10 cellular contexts compared by ENCODE assay signal in the genomic region with DNA sequence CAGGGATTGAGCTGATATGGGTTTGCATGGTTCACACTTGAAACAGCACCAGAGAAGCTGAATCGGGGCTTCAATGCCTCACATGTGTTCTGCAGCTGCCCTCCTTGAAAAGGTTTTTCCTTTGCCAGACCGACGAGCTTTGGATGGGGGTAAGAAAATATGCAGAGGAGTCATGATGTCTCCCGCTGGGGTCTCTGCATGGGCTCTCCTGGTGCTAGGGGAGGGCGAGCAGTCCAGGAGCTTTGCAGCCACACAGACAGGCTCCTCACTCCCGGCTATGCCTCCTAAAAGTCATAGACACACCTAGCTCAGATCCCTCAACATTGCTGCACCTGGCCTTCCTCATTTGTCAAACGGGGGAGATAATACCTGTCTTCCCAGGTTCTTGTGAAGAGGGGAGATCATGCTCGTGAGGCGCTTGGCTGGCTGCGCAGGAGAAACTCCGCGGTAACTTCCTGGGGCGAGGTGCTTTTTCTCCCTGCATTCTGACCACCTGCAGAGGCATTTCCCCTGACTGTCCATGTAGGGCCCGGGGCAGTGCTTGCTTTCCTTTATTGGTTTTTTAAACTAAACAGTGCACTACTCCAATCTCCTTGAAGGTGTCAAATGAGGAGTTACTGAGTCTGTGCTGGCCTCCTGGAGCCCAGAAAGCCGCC.
A peak's percentile ranks its signal among the peaks of the same experiment; 100 is the strongest.
DNase-seq lines count a peak whose midpoint lies in the region; ATAC-seq and TF ChIP-seq lines count a peak whose summit lies in the region.
"Had no signal": no experiment of that assay in that cellular context is flagged by ENCODE, and none has a peak within 500 bp of the region (broad histone marks: within the 10 kb centered on the region; RNA-seq: fewer than 3 reads in every experiment).

No MANE protein-coding gene starts in this region.

- H3K36me3 ChIP-seq in PC-3 (ENCODE audit: low read depth, low read length) (no peaks in the 10 kb centered on the region), mucosa of descending colon (ENCODE audit: low read depth) (no peaks in the 10 kb centered on the region), brain microvascular endothelial cell (replicated peaks) (no peaks in the 10 kb centered on the region)
- H3K36me3 ChIP-seq: neutrophil had no signal

- H4K20me1 ChIP-seq in PC-3 (ENCODE audit: low read length): no peaks in the 10 kb centered on the region

- peak overlapping the region; percentile 54; the same call in 1 of the 2 replicates for H3K4me2 ChIP-seq in PC-3 (ENCODE audit: low read length)

- no peak overlapping the region for H3K4me3 Mint-ChIP-seq in stimulated activated memory B cell treated with anti-CD40 and anti-IgM and Interleukin-4, amounts not matched to agents 10 μg/mL and 1 μg/mL and 100 μg/mL, for 72 hours
- H3K4me3 Mint-ChIP-seq: stimulated activated naive CD8-positive, alpha-beta T cell treated with anti-CD3 and anti-CD28 coated beads, Interleukin-15, Interleukin-2, amounts not matched to agents 100 ng/mL and 50 ng/mL, for 24 hours had no signal

- peak; percentile 31 for ATAC-seq in GM19035 (IDR thresholded peaks at IDR 0.05; ENCODE audit: unreplicated experiment)
- peak; percentile 33 for ATAC-seq in HG02610 (IDR thresholded peaks at IDR 0.05; ENCODE audit: unreplicated experiment)
- ATAC-seq in PC-3: peak; percentile 34
- peak; percentile 64 for ATAC-seq in mucosa of descending colon
- no peak for ATAC-seq in left lobe of liver
- ATAC-seq in stimulated activated memory B cell treated with anti-CD40 and anti-IgM and Interleukin-4, amounts not matched to agents 10 μg/mL and 1 μg/mL and 100 μg/mL, for 72 hours: no peak

- no peaks in the 10 kb centered on the region for H3K9me3 Mint-ChIP-seq in stimulated activated memory B cell treated with anti-CD40 and anti-IgM and Interleukin-4, amounts not matched to agents 10 μg/mL and 1 μg/mL and 100 μg/mL, for 72 hours
- H3K9me3 Mint-ChIP-seq: stimulated activated naive CD8-positive, alpha-beta T cell treated with anti-CD3 and anti-CD28 coated beads, Interleukin-15, Interleukin-2, amounts not matched to agents 100 ng/mL and 50 ng/mL, for 24 hours had no signal

- peak overlapping the region; percentile 28 for H2AFZ ChIP-seq in PC-3 (ENCODE audit: low read length)

- no peaks in the 10 kb centered on the region for H3K27me3 ChIP-seq in PC-3 (ENCODE audit: low read length)
- H3K27me3 ChIP-seq in brain microvascular endothelial cell (replicated peaks): no peaks in the 10 kb centered on the region

- no peaks in the 10 kb centered on the region for H3K9me2 ChIP-seq in PC-3 (replicated peaks; ENCODE audit: low read length)

- intact Hi-C loops in PC-3 (cut with micrococcal nuclease) (loop anchor here (1.0 kb wide), 4 partner anchors 53 to 114 kb away; no protein-coding TSS in a partner anchor), mucosa of descending colon (cut with DNase I, micrococcal nuclease) (loop anchor here (10.0 kb wide), 2 partner anchors 53 to 113 kb away; a partner anchor contains a TSS)

- in situ Hi-C loops in brain microvascular endothelial cell (cut with HindIII; ENCODE audit: low pct_ligation_motif_present, low sequenced_read_pairs): no loop called here

- POLR2A ChIA-PET in PC-3 (lab: Charles Lee; ENCODE audit: unreplicated experiment): no interaction called here

- H3K4me3 ChIP-seq in PC-3 (ENCODE audit: low read length): no peak overlapping the region
- H3K4me3 ChIP-seq in mucosa of descending colon: no peak overlapping the region
- no peak overlapping the region for H3K4me3 ChIP-seq in brain microvascular endothelial cell (ENCODE audit: low read depth, low read length)

- BruUV-seq in PC-3 (replicated peaks; lab: Mats Ljungman, UMichigan): no TSS peak

- peaks cover 16% of the 10 kb centered on the region for H3K4me1 ChIP-seq in PC-3 (ENCODE audit: insufficient read depth, low read length)
- H3K4me1 ChIP-seq in mucosa of descending colon (ENCODE audit: low read depth): peaks cover 10% of the 10 kb centered on the region

- CTCF ChIA-PET in PC-3 (lab: Charles Lee): interaction anchor here (0.9 to 2.1 kb wide), 7 partner anchors 12 to 113 kb away, joined by 4 to 24 read pairs (median 7); a partner anchor contains a TSS

- DNase-seq in PC-3 (no peak), mucosa of descending colon (no peak), left lobe of liver (ENCODE audit: low spot score) (no peak), inferior parietal cortex (ENCODE audit: extremely low spot score) (no peak), brain microvascular endothelial cell (no peak)

- H3K9ac ChIP-seq in PC-3 (ENCODE audit: low read length): no peak overlapping the region

- no peaks in the 10 kb centered on the region for H3F3A ChIP-seq in PC-3 (ENCODE audit: low read length, unreplicated experiment)

- H3K9me3 ChIP-seq in PC-3 (ENCODE audit: low read length): no peaks in the 10 kb centered on the region
- H3K9me3 ChIP-seq in mucosa of descending colon: no peaks in the 10 kb centered on the region
- H3K9me3 ChIP-seq: neutrophil had no signal

- H3K27me3 Mint-ChIP-seq in stimulated activated memory B cell treated with anti-CD40 and anti-IgM and Interleukin-4, amounts not matched to agents 10 μg/mL and 1 μg/mL and 100 μg/mL, for 72 hours: peaks cover 58% of the 10 kb centered on the region

- TF ChIP-seq CTCF in PC-3 (conservative IDR thresholded peaks at IDR 0.05; ENCODE audit: low read depth, low read length) (no peak), mucosa of descending colon (IDR thresholded peaks at IDR 0.05) (no peak), brain microvascular endothelial cell (IDR thresholded peaks at IDR 0.05; ENCODE audit: low read depth, low read length, missing control alignments) (no peak)

- H3K4me1 Mint-ChIP-seq in stimulated activated memory B cell treated with anti-CD40 and anti-IgM and Interleukin-4, amounts not matched to agents 10 μg/mL and 1 μg/mL and 100 μg/mL, for 72 hours: peaks cover 11% of the 10 kb centered on the region

- no peaks in the 10 kb centered on the region for H3K79me2 ChIP-seq in PC-3 (ENCODE audit: low read length)

- H3K27ac ChIP-seq in PC-3 (ENCODE audit: low read length) (peak overlapping the region; percentile 46; the same call in 1 of the 2 replicates), brain microvascular endothelial cell (no peak overlapping the region)
- H3K27ac ChIP-seq: neutrophil had no signal

- no peak overlapping the region for H3K27ac Mint-ChIP-seq in stimulated activated memory B cell treated with anti-CD40 and anti-IgM and Interleukin-4, amounts not matched to agents 10 μg/mL and 1 μg/mL and 100 μg/mL, for 72 hours
- H3K27ac Mint-ChIP-seq: stimulated activated naive CD8-positive, alpha-beta T cell treated with anti-CD3 and anti-CD28 coated beads, Interleukin-15, Interleukin-2, amounts not matched to agents 100 ng/mL and 50 ng/mL, for 24 hours had no signal

- H3K36me3 Mint-ChIP-seq in stimulated activated memory B cell treated with anti-CD40 and anti-IgM and Interleukin-4, amounts not matched to agents 10 μg/mL and 1 μg/mL and 100 μg/mL, for 72 hours: no peaks in the 10 kb centered on the region

Comparison
In these comparisons a context has a peak if more than half of its experiments do, and no peak if none do; other contexts are left out.
1. ATAC-seq: peak in GM19035 (single experiment), HG02610 (single experiment), PC-3 (single experiment) and mucosa of descending colon (single experiment); none in left lobe of liver (single experiment) and stimulated activated memory B cell treated with anti-CD40 and anti-IgM and Interleukin-4, amounts not matched to agents 10 μg/mL and 1 μg/mL and 100 μg/mL, for 72 hours (single experiment).